In the genomic region with DNA sequence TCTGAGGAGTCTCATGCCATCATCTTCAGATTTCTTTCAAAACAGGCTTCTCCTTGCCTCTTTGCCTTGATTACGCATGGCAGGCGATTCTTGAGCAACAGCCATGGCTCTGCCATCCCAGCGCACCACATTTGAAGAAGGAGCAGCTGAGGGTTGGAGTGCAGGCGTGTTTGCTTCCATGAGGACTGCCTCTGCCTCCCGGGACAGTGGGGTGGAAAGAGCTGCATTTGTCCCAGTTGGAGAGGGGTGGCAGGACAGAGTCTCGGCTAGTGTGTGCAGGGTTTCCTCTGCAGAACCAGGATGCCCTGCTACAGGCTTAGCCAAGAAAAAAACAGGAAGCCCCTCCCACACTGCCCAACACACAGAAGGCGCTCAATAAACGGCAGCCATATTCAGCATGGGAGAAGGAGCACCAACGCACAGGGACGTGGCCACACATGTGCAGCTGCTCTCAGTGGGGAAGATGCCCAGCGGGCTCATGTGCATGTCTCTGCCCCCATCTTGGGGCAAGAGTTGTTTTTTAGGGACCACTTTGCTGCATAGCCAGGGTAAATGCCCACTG, we compare ENCODE assay signal across 25 cellular contexts. TPM values are rescaled to one million over a fixed set of nuclear protein-coding genes. Genes with fewer than 3 reads are reported as not detected.
DNase-seq lines count a peak whose midpoint lies in the region; TF ChIP-seq lines count a peak whose summit lies in the region.
"Had no signal": no experiment of that assay in that cellular context is flagged by ENCODE, and none has a peak within 500 bp of the region (broad histone marks: within the 10 kb centered on the region; RNA-seq: fewer than 3 reads in every experiment).

No MANE protein-coding gene starts in this region.

- H3K9me3 ChIP-seq in BLaER1 = peaks cover 21% of the 10 kb centered on the region
- H3K9me3 ChIP-seq in osteoblast (ENCODE audit: low read depth, low read length) = no peaks in the 10 kb centered on the region
- H3K9me3 ChIP-seq: A549, Peyer's patch had no signal

- no peak overlapping the region for H3K9ac ChIP-seq in BLaER1
- H3K9ac ChIP-seq: GM23248 had no signal

- no peaks in the 10 kb centered on the region for H3K79me2 ChIP-seq in osteoblast (ENCODE audit: insufficient read depth, low read length)

- H3K27me3 ChIP-seq in BLaER1 = no peaks in the 10 kb centered on the region
- H3K27me3 ChIP-seq in osteoblast (ENCODE audit: insufficient read depth, low read length) = peaks cover 4% of the 10 kb centered on the region
- no peaks in the 10 kb centered on the region for H3K27me3 ChIP-seq in H7 (ENCODE audit: control insufficient read depth, insufficient read depth, low read length)
- H3K27me3 ChIP-seq: Peyer's patch had no signal

- peak overlapping the region; percentile 63 for H3K4me2 ChIP-seq in BLaER1
- no peak overlapping the region for H3K4me2 ChIP-seq in osteoblast (ENCODE audit: insufficient read depth, low read length)
- H3K4me2 ChIP-seq: A549 had no signal

- DNase-seq in CD1c-positive myeloid dendritic cell (ENCODE audit: extremely low spot score) (peak; percentile 37), NCI-H146 treated with DMSO at 0.1 percent for 48 hours (lab: John Stamatoyannopoulos, UW; ENCODE audit: unreplicated experiment) (peak; percentile 1), osteoblast (ENCODE audit: insufficient read length, low spot score, missing footprints) (peak; percentile 87), DMS79 treated with DMSO at 0.1 percent for 48 hours (lab: John Stamatoyannopoulos, UW) (no peak), COLO829 (ENCODE audit: low spot score) (no peak), H7 (no peak)
- DNase-seq: AML-193; CD8-positive, alpha-beta memory T cell; DMS153; GM23248; H9; Kasumi-1; NCI-H1105; NCI-H1436 treated with DMSO at 0.1 percent for 48 hours; NCI-H2029; NCI-H446 treated with DMSO at 0.1 percent for 48 hours; NCI-H526; OCI-M1; Peyer's patch; SHP77 treated with DMSO at 0.1 percent for 48 hours had no signal

- no peaks in the 10 kb centered on the region for H4K20me1 ChIP-seq in BLaER1
- H4K20me1 ChIP-seq in osteoblast (ENCODE audit: insufficient read depth, low read length) = no peaks in the 10 kb centered on the region

- H2AFZ ChIP-seq in osteoblast (ENCODE audit: low read length) = no peak overlapping the region
- H2AFZ ChIP-seq: GM23248 had no signal

- H3K27ac ChIP-seq in BLaER1 (no peak overlapping the region), osteoblast (ENCODE audit: low read depth, low read length) (no peak overlapping the region)
- H3K27ac ChIP-seq: C4-2B, GM23248, Peyer's patch, SK-N-MC had no signal

- no peak for TF ChIP-seq CTCF in osteoblast (IDR thresholded peaks at IDR 0.05; ENCODE audit: extremely low read depth, low read depth, low read length)

- no peak overlapping the region for H3K4me3 ChIP-seq in BLaER1
- no peak overlapping the region for H3K4me3 ChIP-seq in osteoblast (ENCODE audit: insufficient read depth, low read length)
- H3K4me3 ChIP-seq in H7 (ENCODE audit: insufficient read depth, low read depth, low read length) = no peak overlapping the region
- H3K4me3 ChIP-seq: A549, GM23248, Peyer's patch, SK-N-MC had no signal

- H3K4me1 ChIP-seq in BLaER1 = peaks cover 55% of the 10 kb centered on the region
- peaks cover 3% of the 10 kb centered on the region for H3K4me1 ChIP-seq in osteoblast (ENCODE audit: insufficient read depth, low read length)
- H3K4me1 ChIP-seq: Peyer's patch had no signal

- H3K36me3 ChIP-seq in BLaER1 (no peaks in the 10 kb centered on the region), osteoblast (ENCODE audit: insufficient read depth, low read length) (no peaks in the 10 kb centered on the region), H7 (replicated peaks; ENCODE audit: control insufficient read depth, insufficient read depth, low read length) (no peaks in the 10 kb centered on the region)
- H3K36me3 ChIP-seq: Peyer's patch had no signal

RNA-seq across cellular contexts. Expression of gene IRF4, which starts 36.6 kb away (rescaled TPM):
- total RNA-seq in osteoblast = under 0.01 TPM in 2 replicates
- total RNA-seq in H7 (2014; rRNA removed; shearing (Covaris generic)) = 1.1 and 4.8 TPM in 2 replicates
- total RNA-seq: GM23248, MCF 10A had no signal

Comparison
In these comparisons a context has a peak if more than half of its experiments do, and no peak if none do; other contexts are left out.
1. DNase-seq: peak in CD1c-positive myeloid dendritic cell (single experiment), NCI-H146 treated with DMSO at 0.1 percent for 48 hours (single experiment) and osteoblast (single experiment); none in DMS79 treated with DMSO at 0.1 percent for 48 hours (single experiment), COLO829 (single experiment) and H7 (single experiment).